Comparison of ENCODE assay signal across 10 cellular contexts in the genomic region with DNA sequence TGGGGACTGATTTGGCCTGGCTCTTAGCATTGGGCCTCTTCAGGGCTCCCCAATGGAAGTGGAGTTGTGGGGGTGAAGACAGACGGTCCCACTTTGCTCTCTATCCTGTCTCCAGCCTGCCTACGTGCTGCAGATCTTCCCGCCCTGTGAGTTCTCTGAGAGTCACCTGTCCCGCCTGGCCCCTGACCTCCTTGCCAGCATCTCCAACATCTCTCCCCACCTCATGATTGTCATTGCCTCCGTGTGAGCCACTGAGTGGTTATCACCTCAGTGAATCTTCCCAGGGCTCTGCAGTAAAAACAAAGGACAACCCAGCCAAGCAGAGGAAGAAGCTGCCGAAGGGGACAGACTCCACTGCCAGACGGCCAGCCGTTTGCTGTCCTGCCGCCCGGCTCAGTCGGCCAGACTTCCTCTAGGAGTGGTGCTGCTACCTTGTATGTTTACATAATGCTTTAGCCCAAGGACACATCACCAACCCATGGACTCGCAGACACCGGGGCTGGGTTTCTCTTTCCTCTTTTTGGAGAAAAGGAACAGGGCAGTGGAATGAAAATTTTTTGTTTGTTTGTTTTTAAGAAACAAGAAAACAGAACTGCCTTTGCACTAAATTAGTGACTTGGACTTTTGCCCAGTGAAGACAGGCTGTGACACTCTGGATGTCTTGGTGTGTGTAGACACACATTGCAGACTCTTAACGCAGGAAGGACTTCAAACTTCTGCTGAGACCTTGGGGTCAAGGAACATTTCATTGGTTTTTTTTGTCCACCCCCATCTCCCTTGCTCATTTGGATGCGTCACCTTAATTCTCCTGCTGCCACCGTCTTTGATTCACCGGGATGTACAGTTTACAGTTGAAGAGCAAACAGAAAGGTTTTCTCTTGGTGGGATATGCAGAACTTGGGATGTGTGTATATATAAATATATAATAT. TPM values are rescaled to one million over a fixed set of nuclear protein-coding genes. Genes with fewer than 3 reads are reported as not detected.
DNase-seq lines count a peak whose midpoint lies in the region; ATAC-seq, FAIRE-seq and TF ChIP-seq lines count a peak whose summit lies in the region.
"Had no signal": no experiment of that assay in that cellular context is flagged by ENCODE, and none has a peak within 500 bp of the region (broad histone marks: within the 10 kb centered on the region; RNA-seq: fewer than 3 reads in every experiment).

No MANE protein-coding gene starts in this region.

- 0 out of 2 replicates have a peak overlapping the region, but pooled peaks have one; percentile 26 for H3K4me2 ChIP-seq in HepG2 (ENCODE audit: low read depth, low read length)

- BruUV-seq in HepG2 (replicated peaks; lab: Mats Ljungman, UMichigan) = TSS peak; percentile 36

- 37% methylated on average over 17 of the region's 17 CpGs for WGBS in HepG2 (ENCODE audit: low lambda C conversion rate)

- no peak for TF ChIP-seq EP300 in HepG2 (IDR thresholded peaks at IDR 0.05; ENCODE audit: low read depth in 2 of 2, low read length in 2 of 2)
- no peak for TF ChIP-seq EP300 in HepG2 (CRISPR knock-in tag; IDR thresholded peaks at IDR 0.05; ENCODE audit: borderline replicate concordance)

- peaks cover 7% of the 10 kb centered on the region; the same call in 1 of the 2 replicates for H4K20me1 ChIP-seq in HepG2 (ENCODE audit: insufficient read depth, low read length)

- H3K9me3 ChIP-seq in HepG2 (ENCODE audit: low read length) = no peaks in the 10 kb centered on the region

- FAIRE-seq in HepG2 (lab: Jason Lieb, UNC) = peak; percentile 88

- TF ChIP-seq RAD21 in HepG2 (CRISPR knock-in tag; IDR thresholded peaks at IDR 0.05) = no peak

- no peaks in the 10 kb centered on the region for H3K79me2 ChIP-seq in HepG2 (ENCODE audit: insufficient read depth, low read length)

- no peaks in the 10 kb centered on the region for H3K9me3 Mint-ChIP-seq in activated T-cell treated with anti-CD3 and anti-CD28 coated beads, Interleukin-2, amount 50 U/mL, for 72 hours
- no peaks in the 10 kb centered on the region for H3K9me3 Mint-ChIP-seq in type B pancreatic cell

- ATAC-seq in activated T-cell treated with anti-CD3 and anti-CD28 coated beads, Interleukin-2, amount 50 U/mL, for 72 hours (replicated peaks in 1 of 2) = no peak
- peak; percentile 78 for ATAC-seq in HepG2

- H3K27me3 ChIP-seq in brain microvascular endothelial cell (replicated peaks) (no peaks in the 10 kb centered on the region), HepG2 (ENCODE audit: control insufficient read depth in 1 of 2, insufficient read depth in 2 of 2, low read length in 2 of 2) (no peaks in the 10 kb centered on the region)

- POLR2A ChIA-PET in HepG2 (lab: Yijun Ruan, JAX) = no interaction called here

- 0 out of 4 replicates have a peak, but pooled peaks of 1 of the 2 experiments have one; percentile 36 for TF ChIP-seq POLR2A in HepG2 (IDR thresholded peaks at IDR 0.05; ENCODE audit: insufficient read depth in 1 of 2, low read depth in 2 of 2, low read length in 2 of 2)

- H3K36me3 ChIP-seq in brain microvascular endothelial cell (replicated peaks) = peaks cover 75% of the 10 kb centered on the region
- peaks cover 44 to 75% of the 10 kb centered on the region in 2 experiments; a peak in 4 of 5 replicates for H3K36me3 ChIP-seq in HepG2 (replicated peaks in 1 of 2; ENCODE audit: control insufficient read depth in 1 of 2, insufficient read depth in 2 of 2, low read length in 2 of 2)

- H3K4me3 Mint-ChIP-seq in activated T-cell treated with anti-CD3 and anti-CD28 coated beads, Interleukin-2, amount 50 U/mL, for 72 hours = no peak overlapping the region
- H3K4me3 Mint-ChIP-seq in type B pancreatic cell = peak overlapping the region; percentile 35

- peaks cover 3 to 14% of the 10 kb centered on the region in 2 donors for H3K36me3 Mint-ChIP-seq in activated T-cell treated with anti-CD3 and anti-CD28 coated beads, Interleukin-2, amount 50 U/mL, for 72 hours (ENCODE audit: insufficient read depth in 2 of 2)
- peaks cover 18% of the 10 kb centered on the region for H3K36me3 Mint-ChIP-seq in type B pancreatic cell

- in situ Hi-C loops in brain microvascular endothelial cell (cut with HindIII; ENCODE audit: low pct_ligation_motif_present, low sequenced_read_pairs) = no loop called here
- in situ Hi-C loops in HepG2 (cut with HindIII; ENCODE audit: extremely low pct_ligation_motif_present, low pct_unique_long_range_greater_than_20kb) = no loop called here

- intact Hi-C loops in HepG2 (cut with micrococcal nuclease; ENCODE audit: unreplicated experiment) = no loop called here

- no peak for DNase-seq in activated T-cell treated with anti-CD3 and anti-CD28 coated beads, Interleukin-2, amount 50 U/mL, for 72 hours
- DNase-seq in activated T-cell treated with anti-CD3 and anti-CD28 coated beads, Interleukin-2, amount 50 U/mL, for 1 hour = no peak
- no peak for DNase-seq in brain microvascular endothelial cell
- peak; percentile 61 for DNase-seq in HepG2 (ENCODE audit: low spot score)
- peak; percentile 44 for DNase-seq in type B pancreatic cell (ENCODE audit: extremely low spot score, unreplicated experiment)
- DNase-seq in stimulated activated naive CD4-positive, alpha-beta T cell (lab: John Stamatoyannopoulos, UW) = no peak
- DNase-seq in GDM1 (lab: John Stamatoyannopoulos, UW) = no peak
- no peak for DNase-seq in NCI-H1417 (lab: John Stamatoyannopoulos, UW)
- DNase-seq: NCI-H446, retina had no signal

- H3K27me3 Mint-ChIP-seq in activated T-cell treated with anti-CD3 and anti-CD28 coated beads, Interleukin-2, amount 50 U/mL, for 72 hours (ENCODE audit: low read depth) = no peaks in the 10 kb centered on the region
- no peaks in the 10 kb centered on the region for H3K27me3 Mint-ChIP-seq in type B pancreatic cell

- H2AFZ ChIP-seq in HepG2 (ENCODE audit: low read length) = no peak overlapping the region

- peaks cover 26% of the 10 kb centered on the region for H3K4me1 ChIP-seq in HepG2 (ENCODE audit: insufficient read depth, low read length)

- H3K4me1 Mint-ChIP-seq in activated T-cell treated with anti-CD3 and anti-CD28 coated beads, Interleukin-2, amount 50 U/mL, for 72 hours (ENCODE audit: low read depth) = peaks cover 23% of the 10 kb centered on the region
- no peaks in the 10 kb centered on the region for H3K4me1 Mint-ChIP-seq in type B pancreatic cell (ENCODE audit: unreplicated experiment)

- CTCF ChIA-PET in HepG2 (lab: Yijun Ruan, JAX; ENCODE audit: low intra/inter-chr PET ratio, low total read pairs) = no interaction called here

- no peak overlapping the region for H3K9ac ChIP-seq in HepG2 (ENCODE audit: insufficient read depth, low read depth, low read length)

- H3K27ac ChIP-seq in brain microvascular endothelial cell (peak overlapping the region; percentile 14), HepG2 (ENCODE audit: extremely low read length, insufficient read depth, low read length) (no peak overlapping the region)

- TF ChIP-seq CTCF in brain microvascular endothelial cell (IDR thresholded peaks at IDR 0.05; ENCODE audit: low read depth, low read length, missing control alignments) = no peak
- TF ChIP-seq CTCF in HepG2 (CRISPR knock-in tag; IDR thresholded peaks at IDR 0.05) = no peak
- TF ChIP-seq CTCF in type B pancreatic cell (conservative IDR thresholded peaks at IDR 0.05) = no peak

- H3K27ac Mint-ChIP-seq in activated T-cell treated with anti-CD3 and anti-CD28 coated beads, Interleukin-2, amount 50 U/mL, for 72 hours = peak overlapping the region; percentile 77
- peak overlapping the region; percentile 64 for H3K27ac Mint-ChIP-seq in type B pancreatic cell

- H3K4me3 ChIP-seq in brain microvascular endothelial cell (ENCODE audit: low read depth, low read length) (no peak overlapping the region), HepG2 (replicated peaks in 1 of 3; ENCODE audit: insufficient read depth in 1 of 3, low read depth in 2 of 3, low read length in 3 of 3) (no peak overlapping the region; a peak in 1 of 6 replicates)

TF ChIP-seq in HepG2, 621 proteins besides CTCF, POLR2A, EP300 and RAD21 (continues in another document):
- TF ChIP-seq, protein P1, sequence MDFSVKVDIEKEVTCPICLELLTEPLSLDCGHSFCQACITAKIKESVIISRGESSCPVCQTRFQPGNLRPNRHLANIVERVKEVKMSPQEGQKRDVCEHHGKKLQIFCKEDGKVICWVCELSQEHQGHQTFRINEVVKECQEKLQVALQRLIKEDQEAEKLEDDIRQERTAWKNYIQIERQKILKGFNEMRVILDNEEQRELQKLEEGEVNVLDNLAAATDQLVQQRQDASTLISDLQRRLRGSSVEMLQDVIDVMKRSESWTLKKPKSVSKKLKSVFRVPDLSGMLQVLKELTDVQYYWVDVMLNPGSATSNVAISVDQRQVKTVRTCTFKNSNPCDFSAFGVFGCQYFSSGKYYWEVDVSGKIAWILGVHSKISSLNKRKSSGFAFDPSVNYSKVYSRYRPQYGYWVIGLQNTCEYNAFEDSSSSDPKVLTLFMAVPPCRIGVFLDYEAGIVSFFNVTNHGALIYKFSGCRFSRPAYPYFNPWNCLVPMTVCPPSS (IDR thresholded peaks at IDR 0.05) = no peak
- TF ChIP-seq MED1 (CRISPR knock-in tag; IDR thresholded peaks at IDR 0.05) = peak; percentile 49; the same call in 1 of the 2 replicates

RNA-seq across cellular contexts. Expression of a gene that starts 36.5 kb away (rescaled TPM):
- total RNA-seq in activated T-cell treated with anti-CD3 and anti-CD28 coated beads, Interleukin-2, amount 50 U/mL, for 72 hours = 10 to 100 TPM; 76.0 to 84.1 TPM
- total RNA-seq in HepG2 (2016; rRNA removed; fragmentation: Illumina TruSeq; extraction: Trizol) = 10.1 and 16.7 TPM in 2 replicates
- total RNA-seq in HepG2 (2016; cell fraction: cytosol; rRNA removed; fragmentation: Illumina TruSeq; extraction: Trizol; ENCODE audit: low read depth) = 7.6 and 9.2 TPM in 2 replicates
- 11.2 and 19.1 TPM in 2 replicates for total RNA-seq in HepG2 (2016; cell fraction: insoluble cytoplasmic fraction; rRNA removed; fragmentation: Illumina TruSeq; extraction: Trizol)
- 9.9 and 11.1 TPM in 2 replicates for total RNA-seq in HepG2 (2016; cell fraction: membrane; rRNA removed; fragmentation: Illumina TruSeq; extraction: Trizol)
- 17.0 and 18.5 TPM in 2 replicates for total RNA-seq in HepG2 (2016; cell fraction: nucleus; rRNA removed; fragmentation: Illumina TruSeq; extraction: Trizol)
- polyA plus RNA-seq in HepG2 (2011; rRNA removed) = 17.0 and 21.0 TPM in 2 replicates
- polyA plus RNA-seq in HepG2 (2011; cell fraction: cytosol; rRNA removed) = 10.1 and 18.8 TPM in 2 replicates
- 96.3 and 129 TPM in 2 replicates for polyA plus RNA-seq in HepG2 (2011; cell fraction: nucleus; rRNA removed)
- 7.7 and 12.7 TPM in 2 replicates for polyA plus RNA-seq in HepG2 (2012)
- polyA plus RNA-seq in HepG2 (2016; cell fraction: cytosol; fragmentation: Illumina TruSeq; extraction: Trizol; ENCODE audit: low read depth) = 3.5 and 3.6 TPM in 2 replicates
- polyA plus RNA-seq in HepG2 (2016; cell fraction: insoluble cytoplasmic fraction; fragmentation: Illumina TruSeq; extraction: Trizol; ENCODE audit: low read depth) = 11.1 and 12.0 TPM in 2 replicates
- polyA plus RNA-seq in HepG2 (2016; cell fraction: membrane; fragmentation: Illumina TruSeq; extraction: Trizol; ENCODE audit: low read depth) = 6.7 and 7.4 TPM in 2 replicates
- 36.9 and 37.2 TPM in 2 replicates for polyA plus RNA-seq in HepG2 (2016; cell fraction: nucleus; fragmentation: Illumina TruSeq; extraction: Trizol; ENCODE audit: insufficient read depth, low read depth)
- 46.0 and 46.5 TPM in 2 replicates for polyA minus RNA-seq in HepG2 (2011; rRNA and poly(A)+ RNA removed; ENCODE audit: low replicate concordance)
- 6.1 and 9.8 TPM in 2 replicates for polyA minus RNA-seq in HepG2 (2011; cell fraction: cytosol; rRNA and poly(A)+ RNA removed)
- 14.4 and 22.9 TPM in 2 replicates for polyA minus RNA-seq in HepG2 (2011; cell fraction: nucleus; rRNA and poly(A)+ RNA removed)
- total RNA-seq in type B pancreatic cell (ENCODE audit: low replicate concordance) = 27.8 and 42.2 TPM in 2 replicates

Comparison
In these comparisons a context has a peak if more than half of its experiments do, and no peak if none do; other contexts are left out.
1. DNase-seq: peak in HepG2 (single experiment) and type B pancreatic cell (single experiment); none in activated T-cell treated with anti-CD3 and anti-CD28 coated beads, Interleukin-2, amount 50 U/mL, for 72 hours (0 of 2), activated T-cell treated with anti-CD3 and anti-CD28 coated beads, Interleukin-2, amount 50 U/mL, for 1 hour (single experiment), brain microvascular endothelial cell (single experiment), stimulated activated naive CD4-positive, alpha-beta T cell (0 of 6), GDM1 (single experiment) and NCI-H1417 (0 of 3).